ENCODE assay signal across 8 cellular contexts in the genomic region with DNA sequence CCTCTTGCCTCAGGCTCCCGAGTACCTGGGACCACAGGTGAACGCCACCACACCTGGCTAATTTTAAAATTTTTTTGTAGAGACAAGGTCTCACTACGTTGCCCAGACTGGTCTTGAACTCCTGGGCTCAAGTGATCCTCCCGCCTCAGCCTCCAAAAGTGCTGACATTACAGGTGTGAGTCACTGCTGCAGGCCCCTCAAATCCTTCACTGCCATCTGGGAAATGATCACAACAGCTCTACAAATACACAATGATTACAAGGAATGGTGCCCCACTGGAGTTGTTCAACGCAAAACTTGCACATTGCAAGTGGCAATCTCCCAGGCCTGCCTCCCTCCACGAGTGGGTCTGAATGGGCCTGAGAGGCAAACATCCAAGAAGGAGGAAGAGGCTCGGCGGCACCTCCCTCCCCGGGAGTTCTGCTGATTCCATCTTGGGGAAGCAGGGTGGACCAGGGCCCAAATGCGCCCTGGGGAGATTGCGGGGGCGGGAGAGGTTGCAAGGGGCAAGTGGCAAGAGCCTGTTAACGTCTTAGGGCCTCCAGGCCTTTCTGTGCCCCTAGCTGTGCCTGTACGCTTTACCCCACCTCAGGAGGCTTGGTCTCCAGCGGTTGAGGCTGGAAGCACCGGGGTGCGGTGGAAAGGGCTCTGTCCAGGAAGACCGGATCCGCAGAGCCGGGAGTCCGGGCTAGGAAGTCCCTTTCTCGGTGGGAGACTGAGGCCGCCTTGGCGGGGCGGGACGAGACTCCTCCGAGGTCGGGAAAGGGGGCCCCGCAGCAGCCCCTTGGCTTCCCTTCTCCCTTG. TPM values are rescaled to one million over a fixed set of nuclear protein-coding genes. Genes with fewer than 3 reads are reported as not detected.
DNase-seq lines count a peak whose midpoint lies in the region; ATAC-seq and TF ChIP-seq lines count a peak whose summit lies in the region.

No MANE protein-coding gene starts in this region.

- H3K4me3 ChIP-seq in fibroblast of lung (replicated peaks in 1 of 4; ENCODE audit: control extremely low read depth in 1 of 4, insufficient read depth in 1 of 4, low read depth in 3 of 4, low read length in 4 of 4), result peak overlapping the region; percentile 24 to 100 (median 50)

- H3K4me2 ChIP-seq in fibroblast of lung (ENCODE audit: extremely low read depth, insufficient read depth, low read length), result peak overlapping the region; percentile 82

- H3K4me1 ChIP-seq in fibroblast of lung (ENCODE audit: control insufficient read depth, extremely low read depth, insufficient read depth, low read length), result peaks cover 13% of the 10 kb centered on the region

- TF ChIP-seq CTCF in fibroblast of lung (conservative IDR thresholded peaks at IDR 0.05 in 1 of 2, IDR thresholded peaks at IDR 0.05 in 1 of 2; ENCODE audit: low read depth in 1 of 2, low read length in 2 of 2), result peak in 1 of 2 donors; percentile 2
- TF ChIP-seq CTCF in omental fat pad (IDR thresholded peaks at IDR 0.05), result no peak

- DNase-seq in EH (ENCODE audit: low read depth), result peak; percentile 63
- DNase-seq in RPMI7951 (ENCODE audit: low read depth), result peak; percentile 26
- DNase-seq in fibroblast of lung (ENCODE audit: low read depth in 2 of 2), result peak; percentile 41 to 44
- no peak for DNase-seq in omental fat pad (ENCODE audit: low spot score)
- DNase-seq in glomerular visceral epithelial cell (ENCODE audit: extremely low spot score), result no peak
- no peak for DNase-seq in NCI-H2196 treated with DMSO at 0.1 percent for 48 hours (lab: John Stamatoyannopoulos, UW; ENCODE audit: unreplicated experiment)

- peaks cover 43% of the 10 kb centered on the region for H3K79me2 ChIP-seq in fibroblast of lung (ENCODE audit: control insufficient read depth, insufficient read depth, low read length)

- no peak overlapping the region for H2AFZ ChIP-seq in fibroblast of lung (ENCODE audit: low read length)

- peaks cover 1% of the 10 kb centered on the region for H4K20me1 ChIP-seq in fibroblast of lung (ENCODE audit: control insufficient read depth, extremely low read depth, insufficient read depth, low read length)

- H3K27me3 ChIP-seq in fibroblast of lung (ENCODE audit: control insufficient read depth, insufficient read depth, low read length), result no peaks in the 10 kb centered on the region

- H3K27ac ChIP-seq in fibroblast of lung (ENCODE audit: insufficient read depth, low read length), result peak overlapping the region; percentile 79

- peak; percentile 20 for ATAC-seq in omental fat pad (ENCODE audit: low FRiP score)
- ATAC-seq in HG03045 (IDR thresholded peaks at IDR 0.05; ENCODE audit: unreplicated experiment), result no peak
- ATAC-seq in HG02870 (IDR thresholded peaks at IDR 0.05; ENCODE audit: unreplicated experiment), result no peak

- peaks cover 7% of the 10 kb centered on the region for H3K36me3 ChIP-seq in fibroblast of lung (ENCODE audit: control insufficient read depth, insufficient read depth, low read length)

- H3K9me3 ChIP-seq in fibroblast of lung (ENCODE audit: control insufficient read depth, insufficient read depth, low read depth, low read length), result no peaks in the 10 kb centered on the region

- peak overlapping the region; percentile 86 for H3K9ac ChIP-seq in fibroblast of lung (ENCODE audit: insufficient read depth, low read length)

RNA-seq across cellular contexts. Expression of a gene that starts 0.7 kb away (rescaled TPM):
- 2.3 and 2.8 TPM in 2 replicates for total RNA-seq in RPMI7951 (2014; rRNA removed; shearing (Covaris generic))
- total RNA-seq in fibroblast of lung (312 and 436 TPM in 2 replicates), omental fat pad (100 to 1,000 TPM; 352 to 633 (median 429) TPM)
- 685 and 1,130 TPM in 2 replicates for polyA plus RNA-seq in fibroblast of lung
- polyA plus RNA-seq in fibroblast of lung (2012), result 1,208 and 1,884 TPM in 2 replicates
- polyA minus RNA-seq in fibroblast of lung (ENCODE audit: low replicate concordance), result 1,885 and 3,100 TPM in 2 replicates

RNA-seq across cellular contexts. Expression of a gene that starts 24.9 kb away (rescaled TPM):
- total RNA-seq in RPMI7951 (2014; rRNA removed; shearing (Covaris generic)), result 303 and 315 TPM in 2 replicates
- total RNA-seq in fibroblast of lung (4.9 and 41.6 TPM in 2 replicates), omental fat pad (10 to 100 TPM in 1 of 4 donors, 1 to 10 TPM in 2, under 1 TPM in 1; 0.65 to 12.7 (median 2.3) TPM)
- polyA plus RNA-seq in fibroblast of lung, result 39.2 and 122 TPM in 2 replicates
- polyA plus RNA-seq in fibroblast of lung (2012), result 30.2 and 100 TPM in 2 replicates
- 5.8 and 7.9 TPM in 2 replicates for polyA minus RNA-seq in fibroblast of lung (ENCODE audit: low replicate concordance)

RNA-seq across cellular contexts. Expression of a gene that starts 58.8 kb away (rescaled TPM):
- total RNA-seq in RPMI7951 (2014; rRNA removed; shearing (Covaris generic)), result not detected in 2 replicates
- total RNA-seq in fibroblast of lung (under 0.01 TPM in 1 of 2 replicates, not detected in the other), omental fat pad (1 to 10 TPM in 2 of 4 donors, not detected in 2; 1.8 to 2.1 TPM)
- polyA plus RNA-seq in fibroblast of lung, result 0.01 and 0.05 TPM in 2 replicates
- polyA plus RNA-seq in fibroblast of lung (2012), result 0.24 TPM in 1 of 2 replicates, not detected in the other
- polyA minus RNA-seq in fibroblast of lung (ENCODE audit: low replicate concordance), result not detected in 2 replicates

Comparison
In these comparisons a context has a peak if more than half of its experiments do, and no peak if none do; other contexts are left out.
1. DNase-seq: peak in EH (single experiment), RPMI7951 (single experiment) and fibroblast of lung (2 of 2); none in omental fat pad (single experiment), glomerular visceral epithelial cell (single experiment) and NCI-H2196 treated with DMSO at 0.1 percent for 48 hours (single experiment).
2. RNA of a gene that starts 0.7 kb away (total RNA-seq): 352 to 633 TPM in omental fat pad and 312 to 436 TPM in fibroblast of lung; 2.3 to 2.8 TPM in RPMI7951; every median in the first group is over 10 times any median in the second.